In genomic region chr10:46087381-46087780, GRCh38 we compare ENCODE assay signal across 17 cellular contexts. TPM values are rescaled to one million over a fixed set of nuclear protein-coding genes. Genes with fewer than 3 reads are reported as not detected.
DNase-seq lines count a peak whose midpoint lies in the region; ATAC-seq and TF ChIP-seq lines count a peak whose summit lies in the region.
"Not testable (repeated sequence)": the region's sequence is repeated elsewhere in the genome, so short reads cannot be mapped to it uniquely, and the experiment has no call there.
"Had no signal": no experiment of that assay in that cellular context is flagged by ENCODE, and none has a peak within 500 bp of the region (broad histone marks: within the 10 kb centered on the region; RNA-seq: fewer than 3 reads in every experiment).

No MANE protein-coding gene starts in this region.

- not testable (repeated sequence) for H3K27me3 Mint-ChIP-seq in osteocyte (ENCODE audit: unreplicated experiment)

- not testable (repeated sequence) for H3K4me3 Mint-ChIP-seq in osteocyte (ENCODE audit: unreplicated experiment)

- intact Hi-C loops in esophagus muscularis mucosa (cut with DNase I) = not testable (repeated sequence)

- not testable (repeated sequence) for H3K36me3 ChIP-seq in BLaER1 treated with 17β-estradiol and CSF1 and Interleukin-3, amounts not matched to agents 10 nM and 100 nM; esophagus muscularis mucosa; right atrium auricular region

- not testable (repeated sequence) for H3K9me3 ChIP-seq in BLaER1 treated with 17β-estradiol and CSF1 and Interleukin-3, amounts not matched to agents 10 nM and 100 nM (replicated peaks in 1 of 11); esophagus muscularis mucosa; right atrium auricular region

- not testable (repeated sequence) for TF ChIP-seq EP300 in esophagus muscularis mucosa (IDR thresholded peaks at IDR 0.05)

- H3K27ac ChIP-seq in BLaER1 treated with 17β-estradiol and CSF1 and Interleukin-3, amounts not matched to agents 10 nM and 100 nM = peak overlapping the region in 1 of 11 experiments; percentile 14; a peak in 3 of 22 replicates
- peak overlapping the region; percentile 64 for H3K27ac ChIP-seq in HL-60 (replicated peaks)
- H3K27ac ChIP-seq in coronary artery; esophagus muscularis mucosa (replicated peaks in 1 of 4); right atrium auricular region: not testable (repeated sequence)

- WGBS in esophagus muscularis mucosa = 94% methylated on average over 11 of the region's 11 CpGs

- ATAC-seq in left lobe of liver = not testable (repeated sequence)

- H3K9me3 Mint-ChIP-seq in osteocyte (ENCODE audit: unreplicated experiment) = not testable (repeated sequence)

- not testable (repeated sequence) for H3K27ac Mint-ChIP-seq in osteocyte (ENCODE audit: unreplicated experiment)

- not testable (repeated sequence) for H3K4me1 Mint-ChIP-seq in osteocyte (ENCODE audit: unreplicated experiment)

- not testable (repeated sequence) for H3K9ac ChIP-seq in BLaER1 treated with 17β-estradiol and CSF1 and Interleukin-3, amounts not matched to agents 10 nM and 100 nM

- TF ChIP-seq POLR2A in esophagus muscularis mucosa (IDR thresholded peaks at IDR 0.05; ENCODE audit: low read depth) = not testable (repeated sequence)

- not testable (repeated sequence) for H4K20me1 ChIP-seq in BLaER1 treated with 17β-estradiol and CSF1 and Interleukin-3, amounts not matched to agents 10 nM and 100 nM

- DNase-seq in HL-60 (ENCODE audit: low read depth in 1 of 2, low spot score in 1 of 2) = not testable (repeated sequence)
- peak; percentile 15 for DNase-seq in activated CD8-positive, alpha-beta memory T cell treated with anti-CD3 and anti-CD28 coated beads for 24 hours
- DNase-seq in coronary artery (ENCODE audit: low spot score) (peak; percentile 0), esophagus muscularis mucosa (ENCODE audit: extremely low spot score) (peak; percentile 17), right atrium auricular region (ENCODE audit: low spot score) (peak; percentile 11), left lobe of liver (ENCODE audit: low spot score) (peak; percentile 5), osteocyte (ENCODE audit: extremely low spot score, unreplicated experiment) (peak; percentile 51)

- not testable (repeated sequence) for H3K27me3 ChIP-seq in BLaER1 treated with 17β-estradiol and CSF1 and Interleukin-3, amounts not matched to agents 10 nM and 100 nM; HL-60 (ENCODE audit: insufficient read depth, poor library complexity, severe bottlenecking); esophagus muscularis mucosa; right atrium auricular region

- H3K4me3 ChIP-seq in BLaER1 treated with 17β-estradiol and CSF1 and Interleukin-3, amounts not matched to agents 10 nM and 100 nM; HL-60 (replicated peaks; ENCODE audit: insufficient read depth, low read length); coronary artery; esophagus muscularis mucosa; right atrium auricular region: not testable (repeated sequence)

- H3K4me1 ChIP-seq in BLaER1 treated with 17β-estradiol and CSF1 and Interleukin-3, amounts not matched to agents 10 nM and 100 nM = peaks cover 15 to 60% (median 39%) of the 10 kb centered on the region in 10 experiments
- H3K4me1 ChIP-seq in esophagus muscularis mucosa, right atrium auricular region: not testable (repeated sequence)

- not testable (repeated sequence) for H3K36me3 Mint-ChIP-seq in osteocyte (ENCODE audit: unreplicated experiment)

- not testable (repeated sequence) for TF ChIP-seq CTCF in HL-60 (IDR thresholded peaks at IDR 0.05; ENCODE audit: insufficient read depth, low read length); coronary artery (IDR thresholded peaks at IDR 0.05); esophagus muscularis mucosa (IDR thresholded peaks at IDR 0.05); right atrium auricular region (IDR thresholded peaks at IDR 0.05); osteocyte (IDR thresholded peaks at IDR 0.05)

- H3K4me2 ChIP-seq in BLaER1 treated with 17β-estradiol and CSF1 and Interleukin-3, amounts not matched to agents 10 nM and 100 nM = peak overlapping the region in 6 of 11 experiments; percentile 11 to 37 (median 31); a peak in 9 of 22 replicates

RNA-seq across cellular contexts. Expression of gene MSMB, which starts 41.3 kb away (rescaled TPM):
- total RNA-seq in esophagus muscularis mucosa (not detected), right atrium auricular region (not detected), left lobe of liver (not detected), osteocyte (not detected in 2 replicates)
- total RNA-seq: A172; A673; B cell; CD4-positive, alpha-beta memory T cell; CD4-positive, alpha-beta T cell; CD4-positive, CD25-positive, alpha-beta regulatory T cell; CD8-positive, alpha-beta memory T cell; CD8-positive, alpha-beta T cell; Daoy had no signal

RNA-seq across cellular contexts. Expression of gene NCOA4, which starts 57.0 kb away (rescaled TPM):
- 100 to 1,000 TPM; 147 to 170 (median 157) TPM for total RNA-seq in esophagus muscularis mucosa
- 100 to 1,000 TPM; 155 to 259 TPM for total RNA-seq in right atrium auricular region
- total RNA-seq in left lobe of liver = 192 TPM
- 106 and 109 TPM in 2 replicates for total RNA-seq in osteocyte
